ENCODE assay signal across 1 cellular context in genomic region chr13:30731658-30732390, GRCh38.
TF ChIP-seq lines count a peak whose summit lies in the region.

No MANE protein-coding gene starts in this region.

TF ChIP-seq in GM23338, 12 proteins besides CTCF, POLR2A, EP300 and RAD21:
- no peak for TF ChIP-seq CREB1 (CRISPR knock-in tag; IDR thresholded peaks at IDR 0.05; ENCODE audit: low read depth)
- no peak for TF ChIP-seq REST (IDR thresholded peaks at IDR 0.05; ENCODE audit: unreplicated experiment)
